In the genomic region with DNA sequence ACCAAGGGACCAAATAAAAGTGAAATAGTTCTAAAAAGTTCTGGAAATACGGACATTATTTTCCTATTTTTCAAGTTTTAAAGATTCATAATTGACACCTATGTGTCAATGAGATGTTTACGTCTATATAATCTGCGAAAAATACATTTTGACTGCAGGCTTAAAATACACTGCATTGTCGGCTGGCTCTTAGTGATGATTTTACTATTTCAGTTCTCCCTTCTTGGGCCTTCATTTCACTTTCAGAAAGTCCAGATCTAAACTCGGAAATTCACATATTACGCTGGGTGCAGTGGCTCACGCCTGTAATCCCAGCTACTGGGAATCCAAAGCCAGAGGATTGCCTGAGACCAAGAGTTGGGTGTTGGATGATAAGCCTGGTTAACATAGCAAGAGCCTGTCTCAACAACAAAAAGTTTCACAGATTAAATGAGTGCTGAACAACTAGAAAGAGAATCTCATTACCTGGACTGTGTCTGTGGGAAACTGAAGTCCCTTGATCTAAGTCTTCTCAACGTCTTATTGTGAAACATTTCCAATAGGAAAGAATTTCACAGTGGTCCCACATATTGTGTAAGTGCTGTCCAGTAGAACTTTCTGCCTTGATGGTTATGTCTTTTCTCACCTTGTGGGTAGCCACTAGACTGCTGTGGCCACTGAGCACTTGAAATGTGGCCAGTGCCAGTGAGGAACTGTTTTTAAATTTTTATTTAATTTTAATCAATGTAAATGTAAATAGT, we compare ENCODE assay signal across 10 cellular contexts. TPM values are rescaled to one million over a fixed set of nuclear protein-coding genes. Genes with fewer than 3 reads are reported as not detected.
DNase-seq lines count a peak whose midpoint lies in the region; ATAC-seq and TF ChIP-seq lines count a peak whose summit lies in the region.
"Had no signal": no experiment of that assay in that cellular context is flagged by ENCODE, and none has a peak within 500 bp of the region (broad histone marks: within the 10 kb centered on the region; RNA-seq: fewer than 3 reads in every experiment).

No MANE protein-coding gene starts in this region.

- TF ChIP-seq POLR2A in gastroesophageal sphincter (IDR thresholded peaks at IDR 0.05), result no peak

- no peak overlapping the region for H3K27ac ChIP-seq in CD8-positive, alpha-beta memory T cell (ENCODE audit: low read depth, low read length)
- H3K27ac ChIP-seq in gastroesophageal sphincter, result no peak overlapping the region
- H3K27ac ChIP-seq: epithelial cell of prostate had no signal

- H3K4me3 ChIP-seq in CD8-positive, alpha-beta memory T cell (ENCODE audit: low read length), result no peak overlapping the region
- H3K4me3 ChIP-seq in gastroesophageal sphincter, result no peak overlapping the region

- TF ChIP-seq CTCF in GM13976 (IDR thresholded peaks at IDR 0.05; ENCODE audit: borderline replicate concordance, control extremely low read depth, extremely low read depth, insufficient read depth, missing control alignments), result no peak
- TF ChIP-seq CTCF in gastroesophageal sphincter (IDR thresholded peaks at IDR 0.05), result no peak

- H3K4me1 ChIP-seq in CD8-positive, alpha-beta memory T cell (ENCODE audit: insufficient read depth, low read length), result peaks cover 16% of the 10 kb centered on the region
- H3K4me1 ChIP-seq in gastroesophageal sphincter, result peaks cover 0 to 33% (median 0%) of the 10 kb centered on the region in 3 donors

- in situ Hi-C loops in GM13976 (cut with MboI; ENCODE audit: low sequenced_read_pairs, unreplicated experiment), result no loop called here

- no peak for TF ChIP-seq EP300 in gastroesophageal sphincter (IDR thresholded peaks at IDR 0.05)

- CTCF ChIA-PET in CD8-positive, alpha-beta memory T cell (lab: Charles Lee), result no interaction called here
- CTCF ChIA-PET in activated CD4-positive, alpha-beta memory T cell treated with anti-CD3 and anti-CD28 coated beads for 36 hours (lab: Charles Lee), result no interaction called here

- peaks cover 0 to 3% of the 10 kb centered on the region in 2 donors for H3K27me3 Mint-ChIP-seq in CD8-positive, alpha-beta memory T cell
- H3K27me3 Mint-ChIP-seq in activated CD4-positive, alpha-beta memory T cell treated with anti-CD3 and anti-CD28 coated beads for 36 hours, result peaks cover 2% of the 10 kb centered on the region
- H3K27me3 Mint-ChIP-seq in naive B cell, result no peaks in the 10 kb centered on the region

- H3K9me3 Mint-ChIP-seq in CD8-positive, alpha-beta memory T cell, result no peaks in the 10 kb centered on the region
- H3K9me3 Mint-ChIP-seq in activated CD4-positive, alpha-beta memory T cell treated with anti-CD3 and anti-CD28 coated beads for 36 hours, result no peaks in the 10 kb centered on the region
- H3K9me3 Mint-ChIP-seq in naive B cell, result no peaks in the 10 kb centered on the region

- no peaks in the 10 kb centered on the region for H3K9me3 ChIP-seq in CD8-positive, alpha-beta memory T cell (ENCODE audit: low read length)
- no peaks in the 10 kb centered on the region for H3K9me3 ChIP-seq in gastroesophageal sphincter

- H3K4me1 Mint-ChIP-seq in CD8-positive, alpha-beta memory T cell, result peaks cover 20 to 52% (median 29%) of the 10 kb centered on the region in 3 donors
- H3K4me1 Mint-ChIP-seq in activated CD4-positive, alpha-beta memory T cell treated with anti-CD3 and anti-CD28 coated beads for 36 hours (ENCODE audit: low read depth), result peaks cover 15% of the 10 kb centered on the region
- H3K4me1 Mint-ChIP-seq in naive B cell, result peaks cover 7 to 30% (median 18%) of the 10 kb centered on the region in 3 donors

- H3K4me3 Mint-ChIP-seq in CD8-positive, alpha-beta memory T cell, result peak overlapping the region; percentile 89 to 99 (median 94)
- H3K4me3 Mint-ChIP-seq in activated CD4-positive, alpha-beta memory T cell treated with anti-CD3 and anti-CD28 coated beads for 36 hours, result peak overlapping the region; percentile 91
- H3K4me3 Mint-ChIP-seq in naive B cell, result peak overlapping the region; percentile 87 to 96 (median 93)

- WGBS in gastroesophageal sphincter (ENCODE audit: low coverage in 1 of 2), 2 donors, result 84 to 85% methylated on average over 7 to 8 of the region's 8 CpGs

- no peak for ATAC-seq in naive B cell (ENCODE audit: low read depth in 2 of 2)
- ATAC-seq in gastroesophageal sphincter, result no peak

- peaks cover 0 to 18% (median 0%) of the 10 kb centered on the region in 3 donors for H3K36me3 Mint-ChIP-seq in CD8-positive, alpha-beta memory T cell
- H3K36me3 Mint-ChIP-seq in activated CD4-positive, alpha-beta memory T cell treated with anti-CD3 and anti-CD28 coated beads for 36 hours, result no peaks in the 10 kb centered on the region
- H3K36me3 Mint-ChIP-seq in naive B cell, result no peaks in the 10 kb centered on the region

- H3K36me3 ChIP-seq in CD8-positive, alpha-beta memory T cell (ENCODE audit: insufficient read depth, low read length), result no peaks in the 10 kb centered on the region
- peaks cover 0 to 6% of the 10 kb centered on the region in 2 donors for H3K36me3 ChIP-seq in gastroesophageal sphincter

- peak overlapping the region in 4 of 8 donors; percentile 32 to 79 (median 56) for H3K27ac Mint-ChIP-seq in CD8-positive, alpha-beta memory T cell
- no peak overlapping the region for H3K27ac Mint-ChIP-seq in activated CD4-positive, alpha-beta memory T cell treated with anti-CD3 and anti-CD28 coated beads for 36 hours
- peak overlapping the region in 4 of 6 donors; percentile 36 to 90 (median 78) for H3K27ac Mint-ChIP-seq in naive B cell

- POLR2A ChIA-PET in CD8-positive, alpha-beta memory T cell (lab: Charles Lee), result interaction anchor here (0.6 kb wide), 1 partner anchor 27 kb away, joined by 3 read pairs; no protein-coding TSS in a partner anchor
- POLR2A ChIA-PET in activated CD4-positive, alpha-beta memory T cell treated with anti-CD3 and anti-CD28 coated beads for 36 hours (lab: Charles Lee), result no interaction called here

- intact Hi-C loops in activated CD4-positive, alpha-beta memory T cell treated with anti-CD3 and anti-CD28 coated beads for 36 hours (cut with micrococcal nuclease), result loop anchor here (5.0 to 10.0 kb wide), 4 partner anchors 81 to 1824 kb away; partner anchors contain the start of genes ZBTB2 and ZC3H12D

- no peak for DNase-seq in CD8-positive, alpha-beta memory T cell
- DNase-seq in GM13976 (ENCODE audit: low spot score) (peak; percentile 37), naive B cell (no peak), mesenteric fat pad (ENCODE audit: low spot score) (no peak)
- DNase-seq in activated CD4-positive, alpha-beta memory T cell treated with anti-CD3 and anti-CD28 coated beads for 36 hours, result no peak
- no peak for DNase-seq in stimulated activated CD4-positive, alpha-beta T cell treated with anti-CD3 and anti-CD28 coated beads, Interleukin-4, amount 100 ng/mL, for 4 hours
- no peak for DNase-seq in stimulated activated CD4-positive, alpha-beta T cell treated with anti-CD3 and anti-CD28 coated beads, Interleukin-15, amount 100 ng/mL, for 24 hours
- DNase-seq: NCI-H446 treated with DMSO at 0.1 percent for 48 hours had no signal

- no peaks in the 10 kb centered on the region for H3K27me3 ChIP-seq in CD8-positive, alpha-beta memory T cell (ENCODE audit: insufficient read depth, low read length, poor library complexity, severe bottlenecking)
- no peaks in the 10 kb centered on the region for H3K27me3 ChIP-seq in gastroesophageal sphincter

RNA-seq across cellular contexts. Expression of gene GINM1, which starts 1.8 kb away (rescaled TPM):
- total RNA-seq in CD8-positive, alpha-beta memory T cell, result 10 to 100 TPM; 20.4 to 20.5 TPM
- 24.7 TPM for polyA plus RNA-seq in CD8-positive, alpha-beta memory T cell
- 10 to 100 TPM; 15.6 to 16.0 TPM for total RNA-seq in activated CD4-positive, alpha-beta memory T cell treated with anti-CD3 and anti-CD28 coated beads for 36 hours
- 10 to 100 TPM; 29.4 to 42.4 (median 37.9) TPM for polyA plus RNA-seq in naive B cell (ENCODE audit: low read depth in 6 of 6)
- total RNA-seq in gastroesophageal sphincter (10 to 100 TPM; 53.0 to 80.8 (median 62.4) TPM), mesenteric fat pad (53.5 TPM)

RNA-seq across cellular contexts. Expression of gene PPIL4, which starts 22.2 kb away (rescaled TPM):
- total RNA-seq in CD8-positive, alpha-beta memory T cell, result 10 to 100 TPM; 29.7 to 31.9 TPM
- polyA plus RNA-seq in CD8-positive, alpha-beta memory T cell, result 10.7 TPM
- 10 to 100 TPM; 21.5 to 23.6 TPM for total RNA-seq in activated CD4-positive, alpha-beta memory T cell treated with anti-CD3 and anti-CD28 coated beads for 36 hours
- polyA plus RNA-seq in naive B cell (ENCODE audit: low read depth in 6 of 6), result 10 to 100 TPM; 10.4 to 16.2 (median 14.5) TPM
- 10 to 100 TPM; 23.5 to 47.2 (median 39.3) TPM for total RNA-seq in gastroesophageal sphincter
- 23.0 TPM for total RNA-seq in mesenteric fat pad
